In genomic region chr14:87567926-87568325, GRCh38 we compare ENCODE assay signal across 25 cellular contexts.
"Had no signal": no experiment of that assay in that cellular context is flagged by ENCODE, and none has a peak within 500 bp of the region (broad histone marks: within the 10 kb centered on the region; RNA-seq: fewer than 3 reads in every experiment).

No MANE protein-coding gene starts in this region.

- H2AFZ ChIP-seq: PC-9 had no signal

- H3K27me3 Mint-ChIP-seq: activated CD4-positive, alpha-beta memory T cell treated with anti-CD3 and anti-CD28 coated beads, Interleukin-2, amount 10 ng/mL, durations not matched to agents 7 days and 5 days; activated CD4-positive, alpha-beta T cell treated with anti-CD3 and anti-CD28 coated beads for 36 hours; activated naive CD4-positive, alpha-beta T cell treated with anti-CD3 and anti-CD28 coated beads, Interleukin-2, amount 10 ng/mL, durations not matched to agents 7 days and 5 days; activated naive CD8-positive, alpha-beta T cell treated with anti-CD3 and anti-CD28 coated beads, Interleukin-2, amount 10 ng/mL, durations not matched to agents 7 days and 5 days; activated T-helper 17 cell treated with anti-CD3 and anti-CD28 coated beads, Interleukin-2, amount 50 U/mL, for 72 hours; IgD-negative memory B cell; T-cell had no signal

- H3K27ac ChIP-seq: adrenal gland, PC-9, VCaP had no signal

- H3K27ac Mint-ChIP-seq: activated CD4-positive, alpha-beta memory T cell treated with anti-CD3 and anti-CD28 coated beads, Interleukin-2, amount 10 ng/mL, durations not matched to agents 7 days and 5 days; activated CD4-positive, alpha-beta T cell treated with anti-CD3 and anti-CD28 coated beads for 36 hours; activated naive CD4-positive, alpha-beta T cell treated with anti-CD3 and anti-CD28 coated beads, Interleukin-2, amount 10 ng/mL, durations not matched to agents 7 days and 5 days; activated naive CD8-positive, alpha-beta T cell treated with anti-CD3 and anti-CD28 coated beads, Interleukin-2, amount 10 ng/mL, durations not matched to agents 7 days and 5 days; activated T-helper 17 cell treated with anti-CD3 and anti-CD28 coated beads, Interleukin-2, amount 50 U/mL, for 72 hours; IgD-negative memory B cell; T-cell had no signal

- H3K4me1 ChIP-seq: adrenal gland had no signal

- H3K36me3 Mint-ChIP-seq: activated naive CD4-positive, alpha-beta T cell treated with anti-CD3 and anti-CD28 coated beads, Interleukin-2, amount 10 ng/mL, durations not matched to agents 7 days and 5 days; activated naive CD8-positive, alpha-beta T cell treated with anti-CD3 and anti-CD28 coated beads, Interleukin-2, amount 10 ng/mL, durations not matched to agents 7 days and 5 days; IgD-negative memory B cell; T-cell had no signal

- DNase-seq: activated CD4-positive, alpha-beta memory T cell treated with anti-CD3 and anti-CD28 coated beads, Interleukin-2, amount 10 ng/mL, durations not matched to agents 7 days and 5 days; activated CD4-positive, alpha-beta T cell treated with anti-CD3 and anti-CD28 coated beads for 36 hours; activated CD4-positive, alpha-beta T cell treated with anti-CD3 and anti-CD28 coated beads, Interleukin-2, amount 50 U/mL, for 1 hour; activated gamma-delta T cell; activated naive CD4-positive, alpha-beta T cell treated with anti-CD3 and anti-CD28 coated beads, Interleukin-2, amount 10 ng/mL, durations not matched to agents 7 days and 5 days; activated naive CD8-positive, alpha-beta T cell treated with anti-CD3 and anti-CD28 coated beads, Interleukin-2, amount 10 ng/mL, durations not matched to agents 7 days and 5 days; activated T-cell treated with anti-CD3 and anti-CD28 coated beads for 4 hours; activated T-cell treated with anti-CD3 and anti-CD28 coated beads, Interleukin-2, amount 50 U/mL, for 48 hours; adrenal gland; central memory CD4-positive, alpha-beta T cell; KG1; NCI-H1092; NCI-H1417; NCI-H187; NCI-H2081 treated with DMSO at 0.1 percent for 48 hours; NCI-H345; NCI-H524; PC-9; SHP77 treated with DMSO at 0.1 percent for 48 hours; T-cell; T-helper 2 cell; T1000 had no signal

- ATAC-seq: activated CD4-positive, alpha-beta T cell treated with anti-CD3 and anti-CD28 coated beads for 36 hours; activated T-helper 17 cell treated with anti-CD3 and anti-CD28 coated beads, Interleukin-2, amount 50 U/mL, for 72 hours; T-cell had no signal

- H3K9me3 ChIP-seq: adrenal gland had no signal

- H3K4me2 ChIP-seq: PC-9 had no signal

- H3K36me3 ChIP-seq: adrenal gland had no signal

- H3K4me1 Mint-ChIP-seq: activated CD4-positive, alpha-beta memory T cell treated with anti-CD3 and anti-CD28 coated beads, Interleukin-2, amount 10 ng/mL, durations not matched to agents 7 days and 5 days; activated CD4-positive, alpha-beta T cell treated with anti-CD3 and anti-CD28 coated beads for 36 hours; activated naive CD4-positive, alpha-beta T cell treated with anti-CD3 and anti-CD28 coated beads, Interleukin-2, amount 10 ng/mL, durations not matched to agents 7 days and 5 days; activated naive CD8-positive, alpha-beta T cell treated with anti-CD3 and anti-CD28 coated beads, Interleukin-2, amount 10 ng/mL, durations not matched to agents 7 days and 5 days; activated T-helper 17 cell treated with anti-CD3 and anti-CD28 coated beads, Interleukin-2, amount 50 U/mL, for 72 hours; T-cell had no signal

- H3K4me3 Mint-ChIP-seq: activated CD4-positive, alpha-beta memory T cell treated with anti-CD3 and anti-CD28 coated beads, Interleukin-2, amount 10 ng/mL, durations not matched to agents 7 days and 5 days; activated CD4-positive, alpha-beta T cell treated with anti-CD3 and anti-CD28 coated beads for 36 hours; activated naive CD4-positive, alpha-beta T cell treated with anti-CD3 and anti-CD28 coated beads, Interleukin-2, amount 10 ng/mL, durations not matched to agents 7 days and 5 days; activated naive CD8-positive, alpha-beta T cell treated with anti-CD3 and anti-CD28 coated beads, Interleukin-2, amount 10 ng/mL, durations not matched to agents 7 days and 5 days; activated T-helper 17 cell treated with anti-CD3 and anti-CD28 coated beads, Interleukin-2, amount 50 U/mL, for 72 hours; IgD-negative memory B cell; T-cell had no signal

- H3K27me3 ChIP-seq: adrenal gland had no signal

- H3K4me3 ChIP-seq: adrenal gland, PC-9 had no signal
